Comparison of ENCODE assay signal across 35 cellular contexts in the genomic region with DNA sequence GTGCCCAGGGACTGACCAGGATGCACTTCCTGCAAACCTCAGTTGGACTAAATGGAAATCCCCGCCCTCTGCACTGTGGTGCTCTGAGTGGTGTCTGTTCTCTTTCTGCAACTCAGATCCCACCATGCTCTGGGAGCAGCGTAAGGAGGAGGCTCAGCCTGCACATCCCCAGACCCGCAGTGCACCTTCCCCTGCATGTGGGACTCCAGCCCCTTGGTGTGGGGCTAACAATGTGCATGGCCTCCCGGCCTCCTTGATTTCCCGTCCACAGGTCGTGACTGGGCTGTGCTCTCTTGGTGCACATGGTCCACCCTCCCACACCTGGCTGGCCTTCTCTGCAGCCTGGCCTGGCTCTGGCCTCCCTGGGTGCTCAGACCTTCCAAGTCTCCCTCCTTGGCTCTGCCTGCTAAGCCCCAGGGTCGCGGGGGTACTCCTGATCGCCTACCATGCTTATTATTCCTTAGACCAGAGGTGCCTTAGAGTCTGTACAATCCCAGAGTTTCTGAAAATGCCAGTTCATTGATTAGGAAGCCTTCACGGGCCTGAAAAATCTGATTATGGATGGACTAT.
"Had no signal": no experiment of that assay in that cellular context is flagged by ENCODE, and none has a peak within 500 bp of the region (broad histone marks: within the 10 kb centered on the region; RNA-seq: fewer than 3 reads in every experiment).

No MANE protein-coding gene starts in this region.

- H3K27me3 ChIP-seq: Peyer's patch had no signal

- H3K4me3 ChIP-seq: Peyer's patch had no signal

- H3K36me3 Mint-ChIP-seq: activated CD4-positive, alpha-beta memory T cell treated with anti-CD3 and anti-CD28 coated beads for 36 hours; activated naive CD4-positive, alpha-beta T cell treated with anti-CD3 and anti-CD28 coated beads, Interleukin-2, amount 50 U/mL, for 24 hours; activated naive CD8-positive, alpha-beta T cell treated with anti-CD3 and anti-CD28 coated beads, Interleukin-2, amount 10 ng/mL, durations not matched to agents 7 days and 5 days; brain; T-cell had no signal

- ATAC-seq: activated T-helper 17 cell treated with anti-CD3 and anti-CD28 coated beads, Interleukin-2, amount 50 U/mL, for 72 hours; PC-3; SK-N-SH treated with all-trans-retinoic acid at 6 μM for 48 hours; T-cell; T-helper 17 cell had no signal

- H3K4me1 ChIP-seq: Peyer's patch had no signal

- H3K4me3 Mint-ChIP-seq: activated B cell treated with CpG ODN at 0.5 μM for 24 hours; activated CD4-positive, alpha-beta memory T cell treated with anti-CD3 and anti-CD28 coated beads for 36 hours; activated naive CD4-positive, alpha-beta T cell treated with anti-CD3 and anti-CD28 coated beads, Interleukin-2, amount 50 U/mL, for 24 hours; activated naive CD8-positive, alpha-beta T cell treated with anti-CD3 and anti-CD28 coated beads, Interleukin-2, amount 10 ng/mL, durations not matched to agents 7 days and 5 days; activated T-helper 17 cell treated with anti-CD3 and anti-CD28 coated beads, Interleukin-2, amount 50 U/mL, for 72 hours; brain; T-cell; T-helper 17 cell had no signal

- H3K27ac ChIP-seq: KMS-11, Peyer's patch, VCaP had no signal

- H3K36me3 ChIP-seq: Peyer's patch had no signal

- H3K9me3 Mint-ChIP-seq: activated naive CD4-positive, alpha-beta T cell treated with anti-CD3 and anti-CD28 coated beads, Interleukin-2, amount 50 U/mL, for 24 hours had no signal

- DNase-seq: activated B cell treated with CpG ODN at 0.5 μM for 24 hours; activated CD4-positive, alpha-beta memory T cell treated with anti-CD3 and anti-CD28 coated beads for 36 hours; activated CD4-positive, alpha-beta T cell treated with anti-CD3 and anti-CD28 coated beads for 4 hours; activated CD4-positive, alpha-beta T cell treated with anti-CD3 and anti-CD28 coated beads, Interleukin-2, amount 50 U/mL, for 1 hour; activated CD4-positive, CD25-positive, alpha-beta regulatory T cell treated with anti-CD3 and anti-CD28 coated beads, Interleukin-2, amount 50 U/mL, for 72 hours; activated CD8-positive, alpha-beta memory T cell treated with anti-CD3 and anti-CD28 coated beads, Interleukin-2, amount 50 U/mL, for 48 hours; activated effector memory CD4-positive, alpha-beta T cell treated with anti-CD3 and anti-CD28 coated beads, Interleukin-2, amount 50 U/mL, for 16 hours; activated naive CD4-positive, alpha-beta T cell treated with Interleukin-2 at 50 U/mL for 16 hours; activated naive CD8-positive, alpha-beta T cell treated with anti-CD3 and anti-CD28 coated beads, Interleukin-2, amount 10 ng/mL, durations not matched to agents 7 days and 5 days; activated T-cell treated with anti-CD3 and anti-CD28 coated beads, Interleukin-2, amount 50 U/mL, for 48 hours; amygdala; MM.1S; MV-4-11; NCI-H1092; NCI-H1436 treated with DMSO at 0.1 percent for 48 hours; NCI-H1694 treated with DMSO at 0.1 percent for 48 hours; NCI-H2029 treated with DMSO at 0.1 percent for 48 hours; NCI-H2107; NCI-H510A; NCI-H526; NCI-H748 treated with DMSO at 0.1 percent for 48 hours; NK-92 treated with Interleukin-12 subunit alpha and Interleukin-12 subunit beta, amount 100 ng/mL, for 24 hours; PC-3; Peyer's patch; RPMI8226; SIG-M5; T-cell; T-helper 17 cell; T-helper 9 cell had no signal

- H3K27me3 Mint-ChIP-seq: activated B cell treated with CpG ODN at 0.5 μM for 24 hours; activated CD4-positive, alpha-beta memory T cell treated with anti-CD3 and anti-CD28 coated beads for 36 hours; activated naive CD4-positive, alpha-beta T cell treated with anti-CD3 and anti-CD28 coated beads, Interleukin-2, amount 50 U/mL, for 24 hours; activated naive CD8-positive, alpha-beta T cell treated with anti-CD3 and anti-CD28 coated beads, Interleukin-2, amount 10 ng/mL, durations not matched to agents 7 days and 5 days; activated T-helper 17 cell treated with anti-CD3 and anti-CD28 coated beads, Interleukin-2, amount 50 U/mL, for 72 hours; T-helper 17 cell had no signal

- H3K27ac Mint-ChIP-seq: activated B cell treated with CpG ODN at 0.5 μM for 24 hours; activated CD4-positive, alpha-beta memory T cell treated with anti-CD3 and anti-CD28 coated beads for 36 hours; activated naive CD4-positive, alpha-beta T cell treated with anti-CD3 and anti-CD28 coated beads, Interleukin-2, amount 50 U/mL, for 24 hours; activated naive CD8-positive, alpha-beta T cell treated with anti-CD3 and anti-CD28 coated beads, Interleukin-2, amount 10 ng/mL, durations not matched to agents 7 days and 5 days; activated T-helper 17 cell treated with anti-CD3 and anti-CD28 coated beads, Interleukin-2, amount 50 U/mL, for 72 hours; brain; T-cell; T-helper 17 cell had no signal

- H3K4me1 Mint-ChIP-seq: activated B cell treated with CpG ODN at 0.5 μM for 24 hours; activated naive CD4-positive, alpha-beta T cell treated with anti-CD3 and anti-CD28 coated beads, Interleukin-2, amount 50 U/mL, for 24 hours; activated naive CD8-positive, alpha-beta T cell treated with anti-CD3 and anti-CD28 coated beads, Interleukin-2, amount 10 ng/mL, durations not matched to agents 7 days and 5 days; activated T-helper 17 cell treated with anti-CD3 and anti-CD28 coated beads, Interleukin-2, amount 50 U/mL, for 72 hours; T-cell; T-helper 17 cell had no signal
